9 cellular contexts compared by ENCODE assay signal in genomic region chr7:100430450-100431285, GRCh38. TPM values are rescaled to one million over a fixed set of nuclear protein-coding genes. Genes with fewer than 3 reads are reported as not detected.
DNase-seq lines count a peak whose midpoint lies in the region; ATAC-seq, FAIRE-seq and TF ChIP-seq lines count a peak whose summit lies in the region.
"Had no signal": no experiment of that assay in that cellular context is flagged by ENCODE, and none has a peak within 500 bp of the region (broad histone marks: within the 10 kb centered on the region; RNA-seq: fewer than 3 reads in every experiment).

No MANE protein-coding gene starts in this region.

- H3K27me3 ChIP-seq in ectodermal cell (ENCODE audit: control insufficient read depth, insufficient read depth, low read length, poor library complexity, severe bottlenecking): peaks cover 6% of the 10 kb centered on the region
- no peaks in the 10 kb centered on the region for H3K27me3 ChIP-seq in mucosa of stomach (ENCODE audit: control insufficient read depth, insufficient read depth, low read length)
- H3K27me3 ChIP-seq in upper lobe of left lung: no peaks in the 10 kb centered on the region

- no peak for TF ChIP-seq POLR2A in upper lobe of left lung (IDR thresholded peaks at IDR 0.05)

- no peak for FAIRE-seq in RCC 7860 (lab: Jason Lieb, UNC)
- FAIRE-seq: G401.6 had no signal

- DNase-seq in SKM-1 treated with dmso at 0.1 percent for 144 hours (lab: John Stamatoyannopoulos, UW; ENCODE audit: unreplicated experiment) (peak; percentile 23), SKM-1 (lab: John Stamatoyannopoulos, UW; ENCODE audit: unreplicated experiment) (no peak), upper lobe of left lung (peak in 1 of 2 donors; percentile 71), RCC 7860 (ENCODE audit: low spot score) (no peak), epidermal melanocyte (ENCODE audit: insufficient read length, low spot score) (no peak)

- WGBS in ectodermal cell, 2 experiments: 52 to 57% methylated on average over 32 to 33 of the region's 33 CpGs
- 24 to 26% methylated on average over 14 to 28 of the region's 33 CpGs for WGBS in upper lobe of left lung, 2 donors

- H3K9ac ChIP-seq in mucosa of stomach (ENCODE audit: low read length): peak overlapping the region; percentile 92

- H3K9me3 ChIP-seq in ectodermal cell (ENCODE audit: control insufficient read depth, low read length): peaks cover 5% of the 10 kb centered on the region
- H3K9me3 ChIP-seq in mucosa of stomach (ENCODE audit: control insufficient read depth, low read length): no peaks in the 10 kb centered on the region
- H3K9me3 ChIP-seq in upper lobe of left lung: peaks cover 0 to 6% (median 0%) of the 10 kb centered on the region in 4 donors

- H3K4me3 ChIP-seq in ectodermal cell (ENCODE audit: insufficient read depth, low read depth, low read length) (peak overlapping the region; percentile 91), mucosa of stomach (ENCODE audit: low read length) (peak overlapping the region; percentile 64), upper lobe of left lung (peak overlapping the region; percentile 72 to 94 (median 91))

- no peak for TF ChIP-seq EP300 in upper lobe of left lung (IDR thresholded peaks at IDR 0.05)

- TF ChIP-seq CTCF in VCaP (conservative IDR thresholded peaks at IDR 0.05) (no peak), upper lobe of left lung (IDR thresholded peaks at IDR 0.05) (no peak)

- H3K27ac ChIP-seq in VCaP (peak overlapping the region; percentile 100), ectodermal cell (ENCODE audit: insufficient read depth, low read depth, low read length, poor library complexity, severe bottlenecking) (peak overlapping the region; percentile 98), upper lobe of left lung (peak overlapping the region; percentile 98 to 100 (median 100))

- H3K36me3 ChIP-seq in ectodermal cell (ENCODE audit: control insufficient read depth, insufficient read depth, low read length) (peaks cover 21% of the 10 kb centered on the region), mucosa of stomach (ENCODE audit: control insufficient read depth, insufficient read depth, low read length) (peaks cover 6% of the 10 kb centered on the region), upper lobe of left lung (peaks cover 5 to 32% (median 26%) of the 10 kb centered on the region in 4 donors)

- no peak for ATAC-seq in upper lobe of left lung (ENCODE audit: low FRiP score in 2 of 2)

- H3K4me1 ChIP-seq in ectodermal cell (ENCODE audit: control insufficient read depth, insufficient read depth, low read length) (peaks cover 21% of the 10 kb centered on the region), mucosa of stomach (ENCODE audit: control insufficient read depth, insufficient read depth, low read length) (peaks cover 34% of the 10 kb centered on the region), upper lobe of left lung (peaks cover 32 to 61% (median 38%) of the 10 kb centered on the region in 4 donors)

RNA-seq across cellular contexts. Expression of gene MEPCE, which starts 1.0 kb away (rescaled TPM):
- 54.7 TPM for polyA plus RNA-seq in ectodermal cell (2013, experiment 1 of 4)
- 54.9 TPM for polyA plus RNA-seq in ectodermal cell (2013, experiment 2 of 4)
- 40.1 TPM for polyA plus RNA-seq in ectodermal cell (2013, experiment 3 of 4)
- 43.2 TPM for polyA plus RNA-seq in ectodermal cell (2013, experiment 4 of 4)
- 10 to 100 TPM; 19.3 to 45.4 (median 37.9) TPM for total RNA-seq in upper lobe of left lung

RNA-seq across cellular contexts. Expression of gene ZCWPW1, which starts 2.2 kb away (rescaled TPM):
- polyA plus RNA-seq in ectodermal cell (2013, experiment 1 of 4): 3.3 TPM
- 3.0 TPM for polyA plus RNA-seq in ectodermal cell (2013, experiment 2 of 4)
- 2.1 TPM for polyA plus RNA-seq in ectodermal cell (2013, experiment 3 of 4)
- 2.6 TPM for polyA plus RNA-seq in ectodermal cell (2013, experiment 4 of 4)
- 1 to 10 TPM; 3.8 to 6.3 (median 5.2) TPM for total RNA-seq in upper lobe of left lung

RNA-seq across cellular contexts. Expression of gene PPP1R35, which starts 5.6 kb away (rescaled TPM):
- polyA plus RNA-seq in ectodermal cell (2013, experiment 1 of 4): 18.6 TPM
- polyA plus RNA-seq in ectodermal cell (2013, experiment 2 of 4): 20.8 TPM
- 29.6 TPM for polyA plus RNA-seq in ectodermal cell (2013, experiment 3 of 4)
- 34.3 TPM for polyA plus RNA-seq in ectodermal cell (2013, experiment 4 of 4)
- 10 to 100 TPM; 24.3 to 56.8 (median 30.0) TPM for total RNA-seq in upper lobe of left lung

RNA-seq across cellular contexts. Expression of gene SPACDR, which starts 33.4 kb away (rescaled TPM):
- 1.1 TPM for polyA plus RNA-seq in ectodermal cell (2013, experiment 1 of 4)
- 0.39 TPM for polyA plus RNA-seq in ectodermal cell (2013, experiment 2 of 4)
- polyA plus RNA-seq in ectodermal cell (2013, experiment 3 of 4): 0.37 TPM
- 0.77 TPM for polyA plus RNA-seq in ectodermal cell (2013, experiment 4 of 4)
- 1 to 10 TPM in 2 of 6 donors, under 1 TPM in 2, not detected in 2; 0.59 to 2.1 (median 1.3) TPM for total RNA-seq in upper lobe of left lung

RNA-seq across cellular contexts. Expression of gene TSC22D4, which starts 48.3 kb away (rescaled TPM):
- 24.7 TPM for polyA plus RNA-seq in ectodermal cell (2013, experiment 1 of 4)
- 23.1 TPM for polyA plus RNA-seq in ectodermal cell (2013, experiment 2 of 4)
- polyA plus RNA-seq in ectodermal cell (2013, experiment 3 of 4): 24.9 TPM
- 24.4 TPM for polyA plus RNA-seq in ectodermal cell (2013, experiment 4 of 4)
- 10 to 100 TPM; 25.7 to 91.2 (median 69.0) TPM for total RNA-seq in upper lobe of left lung
